Comparison of ENCODE assay signal across 20 cellular contexts in the genomic region with DNA sequence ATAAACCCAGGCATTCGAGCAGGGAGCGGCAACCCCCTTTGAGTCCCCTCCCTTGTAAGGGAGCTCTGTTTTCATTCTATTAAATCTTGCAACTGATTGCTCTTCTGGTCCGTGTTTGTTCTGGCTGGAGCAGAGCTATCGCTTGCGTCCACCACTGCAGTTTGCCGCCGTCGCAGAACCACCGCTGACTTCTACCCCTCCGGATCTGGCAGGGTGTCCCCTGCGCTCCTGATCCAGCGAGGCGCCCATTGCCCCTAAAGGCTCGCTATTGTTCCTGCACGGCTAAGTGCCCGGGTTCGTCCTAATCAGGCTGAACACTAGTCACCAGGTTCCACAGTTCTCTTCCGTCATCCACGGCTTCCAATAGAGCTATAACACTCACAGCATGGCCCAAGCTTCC. TPM values are rescaled to one million over a fixed set of nuclear protein-coding genes. Genes with fewer than 3 reads are reported as not detected.
"Had no signal": no experiment of that assay in that cellular context is flagged by ENCODE, and none has a peak within 500 bp of the region (broad histone marks: within the 10 kb centered on the region; RNA-seq: fewer than 3 reads in every experiment).

No MANE protein-coding gene starts in this region.

- H3K4me3 Mint-ChIP-seq: activated naive CD4-positive, alpha-beta T cell treated with anti-CD3 and anti-CD28 coated beads, Interleukin-2, amount 50 U/mL, for 24 hours; T-helper 17 cell had no signal

- H3K27ac Mint-ChIP-seq: activated naive CD4-positive, alpha-beta T cell treated with anti-CD3 and anti-CD28 coated beads, Interleukin-2, amount 50 U/mL, for 24 hours; T-helper 17 cell had no signal

- H3K27me3 ChIP-seq: gastrocnemius medialis, right lobe of liver, upper lobe of right lung had no signal

- H3K36me3 Mint-ChIP-seq: activated naive CD4-positive, alpha-beta T cell treated with anti-CD3 and anti-CD28 coated beads, Interleukin-2, amount 50 U/mL, for 24 hours had no signal

- H3K4me3 ChIP-seq: esophagus muscularis mucosa, gastrocnemius medialis, right lobe of liver, skin epidermis, upper lobe of right lung had no signal

- H3K36me3 ChIP-seq: esophagus muscularis mucosa, gastrocnemius medialis, right lobe of liver, upper lobe of right lung, WERI-Rb-1 had no signal

- ATAC-seq: gastrocnemius medialis, left ventricle myocardium superior, right lobe of liver, T-helper 17 cell had no signal

- H3K4me1 ChIP-seq: esophagus muscularis mucosa, gastrocnemius medialis, right lobe of liver had no signal

- H3K9me3 ChIP-seq: esophagus muscularis mucosa, gastrocnemius medialis, right lobe of liver, upper lobe of right lung had no signal

- H3K27ac ChIP-seq: esophagus muscularis mucosa, gastrocnemius medialis, right lobe of liver, skin epidermis, upper lobe of right lung, WERI-Rb-1 had no signal

- DNase-seq: activated gamma-delta T cell treated with Interleukin-2 at 50 U/mL for 16 hours; activated T-cell treated with anti-CD3 and anti-CD28 coated beads, Interleukin-2, amount 50 U/mL, for 1 hour; central memory CD4-positive, alpha-beta T cell; gastrocnemius medialis; hypothalamus; left ventricle myocardium superior; mammary epithelial cell; midbrain; occipital lobe; right lobe of liver; stimulated activated CD4-positive, alpha-beta T cell treated with anti-CD3 and anti-CD28 coated beads, Interleukin-2, amount 100 ng/mL, for 24 hours; stimulated activated naive CD4-positive, alpha-beta T cell; SW 1271; T-helper 17 cell; upper lobe of right lung; WERI-Rb-1 had no signal

- H3K4me1 Mint-ChIP-seq: activated naive CD4-positive, alpha-beta T cell treated with anti-CD3 and anti-CD28 coated beads, Interleukin-2, amount 50 U/mL, for 24 hours had no signal

- H3K9me3 Mint-ChIP-seq: activated naive CD4-positive, alpha-beta T cell treated with anti-CD3 and anti-CD28 coated beads, Interleukin-2, amount 50 U/mL, for 24 hours had no signal

RNA-seq across cellular contexts. Expression of a gene that starts 10.4 kb away (rescaled TPM):
- total RNA-seq: astrocyte, mammary epithelial cell had no signal

RNA-seq across cellular contexts. Expression of a gene that starts 28.4 kb away (rescaled TPM):
- total RNA-seq: astrocyte, mammary epithelial cell, occipital lobe had no signal

RNA-seq across cellular contexts. Expression of a gene that starts 40.8 kb away (rescaled TPM):
- total RNA-seq: astrocyte, esophagus muscularis mucosa, gastrocnemius medialis, left ventricle myocardium superior, mammary epithelial cell, occipital lobe, right lobe of liver, T-helper 17 cell, upper lobe of right lung had no signal
